In genomic region chr19:33954686-33955085, GRCh38 we compare ENCODE assay signal across 19 cellular contexts.
DNase-seq lines count a peak whose midpoint lies in the region; ATAC-seq and TF ChIP-seq lines count a peak whose summit lies in the region.
"Had no signal": no experiment of that assay in that cellular context is flagged by ENCODE, and none has a peak within 500 bp of the region (broad histone marks: within the 10 kb centered on the region; RNA-seq: fewer than 3 reads in every experiment).

No MANE protein-coding gene starts in this region.

- intact Hi-C loops in heart right ventricle (cut with DNase I): no loop called here

- no peaks in the 10 kb centered on the region for H3K27me3 ChIP-seq in right atrium auricular region
- peaks cover 0 to 28% (median 13%) of the 10 kb centered on the region in 7 donors for H3K27me3 ChIP-seq in heart right ventricle

- 79 to 87% methylated on average over 2 of the region's 2 CpGs for WGBS in heart right ventricle, 2 donors

- DNase-seq in right atrium auricular region (ENCODE audit: low spot score) (peak; percentile 30), heart right ventricle (no peak), ecto neural progenitor cell (ENCODE audit: low spot score) (peak; percentile 14), islet precursor cell (peak; percentile 11), amniotic stem cell (lab: John Stamatoyannopoulos, UW) (no peak)
- DNase-seq: 8988T; C1 segment of cervical spinal cord; Calu3; CD4-positive, alpha-beta memory T cell; COR-L47; DMS79; EL; GDM1; GOT3; HFFc6 had no signal

- TF ChIP-seq CTCF in right atrium auricular region (IDR thresholded peaks at IDR 0.05) (no peak), heart right ventricle (IDR thresholded peaks at IDR 0.05) (no peak)

- H3K36me3 ChIP-seq in right atrium auricular region: no peaks in the 10 kb centered on the region
- H3K36me3 ChIP-seq in heart right ventricle: no peaks in the 10 kb centered on the region
- H3K36me3 ChIP-seq: HAP-1 had no signal

- H3K9me3 ChIP-seq in right atrium auricular region (no peaks in the 10 kb centered on the region), heart right ventricle (no peaks in the 10 kb centered on the region)
- H3K9me3 ChIP-seq: HAP-1 had no signal

- H3K27ac ChIP-seq in right atrium auricular region (no peak overlapping the region), heart right ventricle (no peak overlapping the region)

- H3K4me3 ChIP-seq in right atrium auricular region: no peak overlapping the region
- H3K4me3 ChIP-seq in heart right ventricle: no peak overlapping the region
- H3K4me3 ChIP-seq: GM12878, HAP-1 had no signal

- ATAC-seq in heart right ventricle (no peak), HG02642 (IDR thresholded peaks at IDR 0.05; ENCODE audit: poor library complexity, unreplicated experiment) (no peak), GM19023 (IDR thresholded peaks at IDR 0.05; ENCODE audit: unreplicated experiment) (no peak)
- ATAC-seq: GM12878 had no signal

- H3K4me1 ChIP-seq in right atrium auricular region (no peaks in the 10 kb centered on the region), heart right ventricle (no peaks in the 10 kb centered on the region)
- H3K4me1 ChIP-seq: HAP-1 had no signal

Comparison
In these comparisons a context has a peak if more than half of its experiments do, and no peak if none do; other contexts are left out.
1. DNase-seq: peak in right atrium auricular region (single experiment), ecto neural progenitor cell (single experiment) and islet precursor cell (single experiment); none in heart right ventricle (0 of 2) and amniotic stem cell (single experiment).